ENCODE assay signal across 31 cellular contexts in genomic region chr13:95955719-95956118, GRCh38.
"Had no signal": no experiment of that assay in that cellular context is flagged by ENCODE, and none has a peak within 500 bp of the region (broad histone marks: within the 10 kb centered on the region; RNA-seq: fewer than 3 reads in every experiment).

No MANE protein-coding gene starts in this region.

- H3K4me1 ChIP-seq: body of pancreas had no signal

- H3K27me3 Mint-ChIP-seq: activated CD4-positive, alpha-beta memory T cell treated with anti-CD3 and anti-CD28 coated beads for 36 hours; activated CD4-positive, alpha-beta T cell treated with anti-CD3 and anti-CD28 coated beads, Interleukin-2, amount 10 ng/mL, durations not matched to agents 24 days and 14 days; activated CD8-positive, alpha-beta memory T cell treated with anti-CD3 and anti-CD28 coated beads, Interleukin-2, amount 10 ng/mL, durations not matched to agents 7 days and 5 days; activated naive CD4-positive, alpha-beta T cell treated with anti-CD3 and anti-CD28 coated beads, Interleukin-2, amount 50 U/mL, for 24 hours; activated naive CD8-positive, alpha-beta T cell treated with anti-CD3 and anti-CD28 coated beads for 36 hours; activated naive CD8-positive, alpha-beta T cell treated with anti-CD3 and anti-CD28 coated beads, Interleukin-2, amount 50 U/mL, for 24 hours; effector memory CD8-positive, alpha-beta T cell had no signal

- ATAC-seq: activated CD8-positive, alpha-beta memory T cell treated with anti-CD3 and anti-CD28 coated beads, Interleukin-2, amount 10 ng/mL, durations not matched to agents 7 days and 5 days; activated CD8-positive, alpha-beta T cell treated with anti-CD3 and anti-CD28 coated beads, Interleukin-2, amount 10 ng/mL, durations not matched to agents 7 days and 5 days; activated naive CD8-positive, alpha-beta T cell treated with anti-CD3 and anti-CD28 coated beads, Interleukin-2, amount 50 U/mL, for 24 hours; body of pancreas; effector memory CD8-positive, alpha-beta T cell; esophagus mucosa had no signal

- H3K27me3 ChIP-seq: adrenal gland, body of pancreas had no signal

- H3K36me3 Mint-ChIP-seq: activated CD4-positive, alpha-beta memory T cell treated with anti-CD3 and anti-CD28 coated beads for 36 hours; activated CD8-positive, alpha-beta memory T cell treated with anti-CD3 and anti-CD28 coated beads, Interleukin-2, amount 10 ng/mL, durations not matched to agents 7 days and 5 days; activated naive CD4-positive, alpha-beta T cell treated with anti-CD3 and anti-CD28 coated beads, Interleukin-2, amount 50 U/mL, for 24 hours; activated naive CD8-positive, alpha-beta T cell treated with anti-CD3 and anti-CD28 coated beads for 36 hours had no signal

- H3K4me3 ChIP-seq: adrenal gland, body of pancreas had no signal

- H3K4me1 Mint-ChIP-seq: activated CD4-positive, alpha-beta T cell treated with anti-CD3 and anti-CD28 coated beads, Interleukin-2, amount 10 ng/mL, durations not matched to agents 24 days and 14 days; activated CD8-positive, alpha-beta memory T cell treated with anti-CD3 and anti-CD28 coated beads, Interleukin-2, amount 10 ng/mL, durations not matched to agents 7 days and 5 days; activated naive CD4-positive, alpha-beta T cell treated with anti-CD3 and anti-CD28 coated beads, Interleukin-2, amount 50 U/mL, for 24 hours; activated naive CD8-positive, alpha-beta T cell treated with anti-CD3 and anti-CD28 coated beads for 36 hours; activated naive CD8-positive, alpha-beta T cell treated with anti-CD3 and anti-CD28 coated beads, Interleukin-2, amount 50 U/mL, for 24 hours had no signal

- FAIRE-seq: colon, endometrium, endothelial cell of umbilical vein, frontal cortex had no signal

- DNase-seq: activated CD4-positive, alpha-beta memory T cell treated with anti-CD3 and anti-CD28 coated beads for 36 hours; activated CD4-positive, alpha-beta T cell treated with anti-CD3 and anti-CD28 coated beads, Interleukin-2, amount 10 ng/mL, durations not matched to agents 24 days and 14 days; activated CD8-positive, alpha-beta memory T cell treated with anti-CD3 and anti-CD28 coated beads, Interleukin-2, amount 10 ng/mL, durations not matched to agents 7 days and 5 days; activated CD8-positive, alpha-beta memory T cell treated with anti-CD3 and anti-CD28 coated beads, Interleukin-2, amount 50 U/mL, for 4 hours; activated CD8-positive, alpha-beta T cell treated with anti-CD3 and anti-CD28 coated beads, Interleukin-2, amount 10 ng/mL, durations not matched to agents 7 days and 5 days; activated effector memory CD4-positive, alpha-beta T cell treated with anti-CD3 and anti-CD28 coated beads, Interleukin-2, amount 50 U/mL, for 16 hours; activated naive CD4-positive, alpha-beta T cell treated with anti-CD3 and anti-CD28 coated beads for 36 hours; activated naive CD8-positive, alpha-beta T cell treated with anti-CD3 and anti-CD28 coated beads for 36 hours; activated naive CD8-positive, alpha-beta T cell treated with anti-CD3 and anti-CD28 coated beads, Interleukin-2, amount 50 U/mL, for 24 hours; activated T-cell treated with anti-CD3 and anti-CD28 coated beads, Interleukin-2, amount 50 U/mL, for 1 hour; activated T-cell treated with anti-CD3 and anti-CD28 coated beads, Interleukin-2, amount 50 U/mL, for 48 hours; adrenal gland; amygdala; aorta; body of pancreas; caudate nucleus; cortex of kidney; dermis blood vessel endothelial cell; effector CD4-positive, alpha-beta T cell; effector memory CD8-positive, alpha-beta T cell; foreskin fibroblast; head of caudate nucleus; T-helper 2 cell had no signal

- H3K9me3 ChIP-seq: adrenal gland had no signal

- H3K27ac ChIP-seq: adrenal gland, body of pancreas had no signal

- H3K36me3 ChIP-seq: adrenal gland had no signal

- H3K4me3 Mint-ChIP-seq: activated CD4-positive, alpha-beta memory T cell treated with anti-CD3 and anti-CD28 coated beads for 36 hours; activated CD4-positive, alpha-beta T cell treated with anti-CD3 and anti-CD28 coated beads, Interleukin-2, amount 10 ng/mL, durations not matched to agents 24 days and 14 days; activated CD8-positive, alpha-beta memory T cell treated with anti-CD3 and anti-CD28 coated beads, Interleukin-2, amount 10 ng/mL, durations not matched to agents 7 days and 5 days; activated CD8-positive, alpha-beta T cell treated with anti-CD3 and anti-CD28 coated beads, Interleukin-2, amount 10 ng/mL, durations not matched to agents 7 days and 5 days; activated naive CD4-positive, alpha-beta T cell treated with anti-CD3 and anti-CD28 coated beads for 36 hours; activated naive CD4-positive, alpha-beta T cell treated with anti-CD3 and anti-CD28 coated beads, Interleukin-2, amount 50 U/mL, for 24 hours; activated naive CD8-positive, alpha-beta T cell treated with anti-CD3 and anti-CD28 coated beads for 36 hours; activated naive CD8-positive, alpha-beta T cell treated with anti-CD3 and anti-CD28 coated beads, Interleukin-2, amount 50 U/mL, for 24 hours; activated T-helper 1 cell treated with anti-CD3 and anti-CD28 coated beads, Interleukin-12 subunit alpha, Interleukin-12 subunit beta, Interleukin-2, Interleukin-4 antibody, amounts not matched to agents 30 ng/mL and 10 ng/mL and 1 ng/mL, durations not matched to agents 14 hours and 24 hours and 36 hours; effector memory CD8-positive, alpha-beta T cell had no signal

- H3K27ac Mint-ChIP-seq: activated CD4-positive, alpha-beta memory T cell treated with anti-CD3 and anti-CD28 coated beads for 36 hours; activated CD4-positive, alpha-beta T cell treated with anti-CD3 and anti-CD28 coated beads, Interleukin-2, amount 10 ng/mL, durations not matched to agents 24 days and 14 days; activated CD8-positive, alpha-beta memory T cell treated with anti-CD3 and anti-CD28 coated beads, Interleukin-2, amount 10 ng/mL, durations not matched to agents 7 days and 5 days; activated CD8-positive, alpha-beta T cell treated with anti-CD3 and anti-CD28 coated beads, Interleukin-2, amount 10 ng/mL, durations not matched to agents 7 days and 5 days; activated naive CD4-positive, alpha-beta T cell treated with anti-CD3 and anti-CD28 coated beads for 36 hours; activated naive CD4-positive, alpha-beta T cell treated with anti-CD3 and anti-CD28 coated beads, Interleukin-2, amount 50 U/mL, for 24 hours; activated naive CD8-positive, alpha-beta T cell treated with anti-CD3 and anti-CD28 coated beads for 36 hours; activated naive CD8-positive, alpha-beta T cell treated with anti-CD3 and anti-CD28 coated beads, Interleukin-2, amount 50 U/mL, for 24 hours; activated T-helper 1 cell treated with anti-CD3 and anti-CD28 coated beads, Interleukin-12 subunit alpha, Interleukin-12 subunit beta, Interleukin-2, Interleukin-4 antibody, amounts not matched to agents 30 ng/mL and 10 ng/mL and 1 ng/mL, durations not matched to agents 14 hours and 24 hours and 36 hours; activated T-helper 2 cell treated with anti-CD3 and anti-CD28 coated beads, Interferon-gamma antibody, Interleukin-2, Interleukin-4, amounts not matched to agents 10 μg/mL and 5 μg/mL and 100 μg/mL, durations not matched to agents 14 hours and 24 hours and 36 hours; effector memory CD8-positive, alpha-beta T cell had no signal
